In the genomic region with DNA sequence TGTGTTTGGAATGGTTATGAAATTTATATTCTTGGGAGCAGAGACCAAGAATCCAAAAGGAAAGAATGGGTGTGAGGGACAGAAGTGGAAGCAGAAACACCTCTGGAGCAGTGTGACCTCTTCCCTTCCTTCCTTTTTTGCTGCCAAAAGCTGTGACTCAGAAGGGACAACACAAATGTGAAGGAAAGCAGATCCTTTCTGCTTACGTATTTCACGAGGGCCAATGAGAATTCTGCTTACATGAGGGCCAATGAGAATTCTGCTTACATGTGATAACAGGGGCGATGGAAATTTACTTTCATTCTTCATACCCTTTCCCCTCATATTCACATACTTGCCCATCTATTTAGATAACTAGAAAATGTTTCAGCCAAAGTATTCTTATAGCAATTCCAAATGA, we compare ENCODE assay signal across 1 cellular context.
TF ChIP-seq lines count a peak whose summit lies in the region.

No MANE protein-coding gene starts in this region.

TF ChIP-seq in SK-N-SH, 30 proteins besides CTCF, POLR2A, EP300 and RAD21 (continued from another document):
- TF ChIP-seq, protein P1, sequence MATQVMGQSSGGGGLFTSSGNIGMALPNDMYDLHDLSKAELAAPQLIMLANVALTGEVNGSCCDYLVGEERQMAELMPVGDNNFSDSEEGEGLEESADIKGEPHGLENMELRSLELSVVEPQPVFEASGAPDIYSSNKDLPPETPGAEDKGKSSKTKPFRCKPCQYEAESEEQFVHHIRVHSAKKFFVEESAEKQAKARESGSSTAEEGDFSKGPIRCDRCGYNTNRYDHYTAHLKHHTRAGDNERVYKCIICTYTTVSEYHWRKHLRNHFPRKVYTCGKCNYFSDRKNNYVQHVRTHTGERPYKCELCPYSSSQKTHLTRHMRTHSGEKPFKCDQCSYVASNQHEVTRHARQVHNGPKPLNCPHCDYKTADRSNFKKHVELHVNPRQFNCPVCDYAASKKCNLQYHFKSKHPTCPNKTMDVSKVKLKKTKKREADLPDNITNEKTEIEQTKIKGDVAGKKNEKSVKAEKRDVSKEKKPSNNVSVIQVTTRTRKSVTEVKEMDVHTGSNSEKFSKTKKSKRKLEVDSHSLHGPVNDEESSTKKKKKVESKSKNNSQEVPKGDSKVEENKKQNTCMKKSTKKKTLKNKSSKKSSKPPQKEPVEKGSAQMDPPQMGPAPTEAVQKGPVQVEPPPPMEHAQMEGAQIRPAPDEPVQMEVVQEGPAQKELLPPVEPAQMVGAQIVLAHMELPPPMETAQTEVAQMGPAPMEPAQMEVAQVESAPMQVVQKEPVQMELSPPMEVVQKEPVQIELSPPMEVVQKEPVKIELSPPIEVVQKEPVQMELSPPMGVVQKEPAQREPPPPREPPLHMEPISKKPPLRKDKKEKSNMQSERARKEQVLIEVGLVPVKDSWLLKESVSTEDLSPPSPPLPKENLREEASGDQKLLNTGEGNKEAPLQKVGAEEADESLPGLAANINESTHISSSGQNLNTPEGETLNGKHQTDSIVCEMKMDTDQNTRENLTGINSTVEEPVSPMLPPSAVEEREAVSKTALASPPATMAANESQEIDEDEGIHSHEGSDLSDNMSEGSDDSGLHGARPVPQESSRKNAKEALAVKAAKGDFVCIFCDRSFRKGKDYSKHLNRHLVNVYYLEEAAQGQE (IDR thresholded peaks at IDR 0.05; ENCODE audit: low read depth, low read length): no peak
- TF ChIP-seq NRF1 (IDR thresholded peaks at IDR 0.05; ENCODE audit: low read depth, low read length): no peak
- TF ChIP-seq JUND (IDR thresholded peaks at IDR 0.05): peak; percentile 43; the same call in 1 of the 2 replicates
- TF ChIP-seq, protein P2, sequence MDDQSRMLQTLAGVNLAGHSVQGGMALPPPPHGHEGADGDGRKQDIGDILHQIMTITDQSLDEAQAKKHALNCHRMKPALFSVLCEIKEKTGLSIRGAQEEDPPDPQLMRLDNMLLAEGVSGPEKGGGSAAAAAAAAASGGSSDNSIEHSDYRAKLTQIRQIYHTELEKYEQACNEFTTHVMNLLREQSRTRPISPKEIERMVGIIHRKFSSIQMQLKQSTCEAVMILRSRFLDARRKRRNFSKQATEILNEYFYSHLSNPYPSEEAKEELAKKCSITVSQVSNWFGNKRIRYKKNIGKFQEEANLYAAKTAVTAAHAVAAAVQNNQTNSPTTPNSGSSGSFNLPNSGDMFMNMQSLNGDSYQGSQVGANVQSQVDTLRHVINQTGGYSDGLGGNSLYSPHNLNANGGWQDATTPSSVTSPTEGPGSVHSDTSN (IDR thresholded peaks at IDR 0.05): peak; percentile 76
- TF ChIP-seq ELF1 (IDR thresholded peaks at IDR 0.05): no peak
- 0 out of 2 replicates have a peak, but pooled peaks have one; percentile 28 for TF ChIP-seq NFIC (IDR thresholded peaks at IDR 0.05; ENCODE audit: borderline replicate concordance)
- peak; percentile 50; the same call in 1 of the 2 replicates for TF ChIP-seq FOSL2 (IDR thresholded peaks at IDR 0.05; ENCODE audit: borderline replicate concordance, low read depth)
TF ChIP-seq in SK-N-SH: peak in this region for 5.
